ENCODE assay signal across 13 cellular contexts in the genomic region with DNA sequence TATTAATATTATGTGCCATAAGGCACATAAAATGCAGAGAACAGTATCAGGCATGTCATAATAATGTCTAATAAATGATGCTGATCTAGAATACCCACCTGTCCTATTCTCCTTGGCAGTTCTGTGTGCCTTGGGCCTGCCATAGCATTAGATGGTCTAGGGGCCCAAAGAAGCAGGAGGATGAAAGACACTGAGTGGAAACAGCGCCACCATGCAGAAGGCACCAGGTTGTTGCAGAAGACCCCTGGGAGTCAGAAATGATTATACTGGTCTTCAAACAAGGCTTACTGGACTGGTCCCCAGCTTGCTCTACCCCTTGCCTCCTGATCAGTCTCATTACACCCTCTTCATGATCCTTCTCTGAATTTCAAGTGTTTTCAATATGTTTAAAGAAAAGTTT.
DNase-seq lines count a peak whose midpoint lies in the region; ATAC-seq and TF ChIP-seq lines count a peak whose summit lies in the region.
"Had no signal": no experiment of that assay in that cellular context is flagged by ENCODE, and none has a peak within 500 bp of the region (broad histone marks: within the 10 kb centered on the region; RNA-seq: fewer than 3 reads in every experiment).

No MANE protein-coding gene starts in this region.

- ATAC-seq in WTC11 (peak; percentile 59), GM19035 (IDR thresholded peaks at IDR 0.05; ENCODE audit: unreplicated experiment) (no peak)
- ATAC-seq in activated T-cell treated with anti-CD3 and anti-CD28 coated beads, Interleukin-2, amount 50 U/mL, for 72 hours (replicated peaks in 1 of 2): no peak

- no CpG with 5 or more reads among the region's 1 CpG for WGBS in H9 (ENCODE audit: extremely low coverage, insufficient read length, low lambda C conversion rate)

- H3K27ac Mint-ChIP-seq in H9: no peak overlapping the region
- no peak overlapping the region for H3K27ac Mint-ChIP-seq in WTC11
- no peak overlapping the region for H3K27ac Mint-ChIP-seq in activated T-cell treated with anti-CD3 and anti-CD28 coated beads, Interleukin-2, amount 50 U/mL, for 72 hours
- H3K27ac Mint-ChIP-seq: CD14-positive monocyte; CD4-positive, alpha-beta memory T cell had no signal

- H2AK5ac ChIP-seq in H9 (ENCODE audit: insufficient read length, low read length): no peak overlapping the region

- no peak overlapping the region for H4K8ac ChIP-seq in H9 (replicated peaks; ENCODE audit: insufficient read length, low read depth, low read length)

- H3K9me3 Mint-ChIP-seq in H9 (no peaks in the 10 kb centered on the region; a peak in 1 of 5 replicates), WTC11 (no peaks in the 10 kb centered on the region)
- H3K9me3 Mint-ChIP-seq in activated T-cell treated with anti-CD3 and anti-CD28 coated beads, Interleukin-2, amount 50 U/mL, for 72 hours: peaks cover 0 to 1% of the 10 kb centered on the region in 2 donors

- no peak overlapping the region for H3K14ac ChIP-seq in H9 (ENCODE audit: insufficient read depth, low read length)

- H3K4me2 ChIP-seq in H9 (ENCODE audit: insufficient read depth, insufficient read length, low read length): no peak overlapping the region
- H3K4me2 ChIP-seq: BLaER1 had no signal

- CTCF ChIA-PET in WTC11 (lab: Charles Lee): interaction anchor here (1.1 to 1.2 kb wide), 3 partner anchors 324 to 372 kb away, joined by 3 to 5 read pairs (median 3); no protein-coding TSS in a partner anchor
- CTCF ChIA-PET in HEK293T (lab: Yijun Ruan, JAX): no interaction called here

- H3T11ph ChIP-seq in H9 (ENCODE audit: low read length): no peak overlapping the region

- no peak overlapping the region for H2BK20ac ChIP-seq in H9 (ENCODE audit: low read depth, low read length, poor library complexity, severe bottlenecking)

- H3K27ac ChIP-seq in H9 (ENCODE audit: insufficient read length, low read depth, low read length): no peak overlapping the region
- H3K27ac ChIP-seq: BLaER1 had no signal

- H3K4me3 Mint-ChIP-seq in H9: no peak overlapping the region
- H3K4me3 Mint-ChIP-seq in WTC11: no peak overlapping the region
- no peak overlapping the region for H3K4me3 Mint-ChIP-seq in activated T-cell treated with anti-CD3 and anti-CD28 coated beads, Interleukin-2, amount 50 U/mL, for 72 hours
- H3K4me3 Mint-ChIP-seq: CD14-positive monocyte; CD4-positive, alpha-beta memory T cell had no signal

- no peaks in the 10 kb centered on the region for H3K23me2 ChIP-seq in H9 (ENCODE audit: insufficient read length, low read depth, low read length, poor library complexity, severe bottlenecking)

- no peak overlapping the region for H4K5ac ChIP-seq in H9 (ENCODE audit: insufficient read length, low read depth, low read length)

- H3K36me3 Mint-ChIP-seq in H9 (ENCODE audit: insufficient read depth in 1 of 3, low read depth in 3 of 3) (no peaks in the 10 kb centered on the region), WTC11 (no peaks in the 10 kb centered on the region)
- H3K36me3 Mint-ChIP-seq in activated T-cell treated with anti-CD3 and anti-CD28 coated beads, Interleukin-2, amount 50 U/mL, for 72 hours (ENCODE audit: insufficient read depth in 2 of 2): no peaks in the 10 kb centered on the region
- H3K36me3 Mint-ChIP-seq: CD14-positive monocyte; CD4-positive, alpha-beta memory T cell had no signal

- no peaks in the 10 kb centered on the region for H3K9me3 ChIP-seq in H9 (ENCODE audit: control insufficient read depth, low read depth, low read length)
- H3K9me3 ChIP-seq: BLaER1 had no signal

- H2BK15ac ChIP-seq in H9 (ENCODE audit: low read depth, low read length): no peak overlapping the region

- no peaks in the 10 kb centered on the region for H3K79me1 ChIP-seq in H9 (ENCODE audit: insufficient read depth, low read depth, low read length, poor library complexity, severe bottlenecking)

- no peaks in the 10 kb centered on the region for H3K4me1 ChIP-seq in H9 (ENCODE audit: insufficient read depth, low read length)
- H3K4me1 ChIP-seq: BLaER1 had no signal

- no peak overlapping the region for H3K18ac ChIP-seq in H9 (ENCODE audit: insufficient read length, low read depth, low read length)

- H3K4me1 Mint-ChIP-seq in H9 (no peaks in the 10 kb centered on the region), WTC11 (no peaks in the 10 kb centered on the region)
- H3K4me1 Mint-ChIP-seq in activated T-cell treated with anti-CD3 and anti-CD28 coated beads, Interleukin-2, amount 50 U/mL, for 72 hours (ENCODE audit: low read depth): no peaks in the 10 kb centered on the region
- H3K4me1 Mint-ChIP-seq: CD14-positive monocyte; CD4-positive, alpha-beta memory T cell had no signal

- DNase-seq in H9: peak; percentile 54
- peak; percentile 16 for DNase-seq in WTC11 (ENCODE audit: low spot score)
- peak; percentile 22 for DNase-seq in iPS-NIHi7 (ENCODE audit: extremely low spot score)
- DNase-seq in activated T-cell treated with anti-CD3 and anti-CD28 coated beads, Interleukin-2, amount 50 U/mL, for 72 hours: no peak
- DNase-seq in HEK293T (ENCODE audit: extremely low spot score): no peak
- DNase-seq: CD4-positive, alpha-beta memory T cell; DMS153; DMS79; GF-D8; KG1 had no signal

- H2BK120ac ChIP-seq in H9 (ENCODE audit: low read depth, low read length, poor library complexity, severe bottlenecking): no peak overlapping the region

- H4K91ac ChIP-seq in H9 (ENCODE audit: insufficient read length, low read depth, low read length): no peak overlapping the region

- no peak overlapping the region for H3K56ac ChIP-seq in H9 (ENCODE audit: insufficient read length, low read depth, low read length)

- H3K23ac ChIP-seq in H9 (ENCODE audit: insufficient read length, low read depth, low read length): no peak overlapping the region

- no peak overlapping the region for H2BK12ac ChIP-seq in H9 (ENCODE audit: insufficient read length, low read depth, low read length)

- H4K20me1 ChIP-seq in H9 (ENCODE audit: control insufficient read depth, insufficient read depth, insufficient read length): no peaks in the 10 kb centered on the region
- H4K20me1 ChIP-seq: BLaER1 had no signal

- H3K79me2 ChIP-seq in H9 (ENCODE audit: insufficient read depth, low read length): no peaks in the 10 kb centered on the region

- H2AFZ ChIP-seq in H9 (ENCODE audit: low read length): no peak overlapping the region

- no peak overlapping the region for H2BK5ac ChIP-seq in H9 (ENCODE audit: insufficient read length, low read length)

- no peak overlapping the region for H3K9ac ChIP-seq in H9 (ENCODE audit: extremely low read depth, insufficient read length, low read length)
- H3K9ac ChIP-seq: BLaER1 had no signal

- no peak overlapping the region for H3K4ac ChIP-seq in H9 (ENCODE audit: low read depth, low read length)

- TF ChIP-seq CTCF in H9 (conservative IDR thresholded peaks at IDR 0.05): peak; percentile 48
- TF ChIP-seq CTCF in WTC11 (IDR thresholded peaks at IDR 0.05): no peak

- no peaks in the 10 kb centered on the region for H3K27me3 ChIP-seq in H9 (ENCODE audit: insufficient read depth, low read length)
- H3K27me3 ChIP-seq: BLaER1 had no signal

- POLR2A ChIA-PET in WTC11 (lab: Charles Lee) (no interaction called here), HEK293T (lab: Yijun Ruan, JAX) (no interaction called here)

- H3K27me3 Mint-ChIP-seq in H9 (ENCODE audit: low read depth): peaks cover 1% of the 10 kb centered on the region; the same call in 1 of the 2 replicates
- H3K27me3 Mint-ChIP-seq in WTC11 (ENCODE audit: low read depth): no peaks in the 10 kb centered on the region
- peaks cover 7% of the 10 kb centered on the region for H3K27me3 Mint-ChIP-seq in activated T-cell treated with anti-CD3 and anti-CD28 coated beads, Interleukin-2, amount 50 U/mL, for 72 hours (ENCODE audit: low read depth)

TF ChIP-seq in WTC11, 78 proteins besides CTCF, POLR2A, EP300 and RAD21 (continues in another document):
- TF ChIP-seq HMGA2 (CRISPR knock-in tag; IDR thresholded peaks at IDR 0.05) (no peak), CREM (CRISPR knock-in tag; IDR thresholded peaks at IDR 0.05) (no peak), ZNF416 (CRISPR knock-in tag; IDR thresholded peaks at IDR 0.05) (no peak), SMAD3 (CRISPR knock-in tag; IDR thresholded peaks at IDR 0.05; ENCODE audit: borderline replicate concordance) (no peak), EMX1 (CRISPR knock-in tag; IDR thresholded peaks at IDR 0.05) (no peak)

TF ChIP-seq in HEK293T, 16 proteins besides CTCF, POLR2A, EP300 and RAD21:
- TF ChIP-seq BHLHE40 (IDR thresholded peaks at IDR 0.05; ENCODE audit: borderline replicate concordance) (no peak), TARDBP (IDR thresholded peaks at IDR 0.05) (no peak), ARNT (IDR thresholded peaks at IDR 0.05) (no peak), FOXA1 (IDR thresholded peaks at IDR 0.05) (no peak), L3MBTL2 (conservative IDR thresholded peaks at IDR 0.05) (no peak), LEF1 (IDR thresholded peaks at IDR 0.05; ENCODE audit: borderline replicate concordance) (no peak), ELF4 (IDR thresholded peaks at IDR 0.05) (no peak), FOXK2 (IDR thresholded peaks at IDR 0.05) (no peak), FOXM1 (IDR thresholded peaks at IDR 0.05; ENCODE audit: borderline replicate concordance) (no peak)
- TF ChIP-seq, protein P1, sequence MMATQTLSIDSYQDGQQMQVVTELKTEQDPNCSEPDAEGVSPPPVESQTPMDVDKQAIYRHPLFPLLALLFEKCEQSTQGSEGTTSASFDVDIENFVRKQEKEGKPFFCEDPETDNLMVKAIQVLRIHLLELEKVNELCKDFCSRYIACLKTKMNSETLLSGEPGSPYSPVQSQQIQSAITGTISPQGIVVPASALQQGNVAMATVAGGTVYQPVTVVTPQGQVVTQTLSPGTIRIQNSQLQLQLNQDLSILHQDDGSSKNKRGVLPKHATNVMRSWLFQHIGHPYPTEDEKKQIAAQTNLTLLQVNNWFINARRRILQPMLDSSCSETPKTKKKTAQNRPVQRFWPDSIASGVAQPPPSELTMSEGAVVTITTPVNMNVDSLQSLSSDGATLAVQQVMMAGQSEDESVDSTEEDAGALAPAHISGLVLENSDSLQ (IDR thresholded peaks at IDR 0.05): no peak

Comparison
In these comparisons a context has a peak if more than half of its experiments do, and no peak if none do; other contexts are left out.
1. DNase-seq: peak in H9 (single experiment), WTC11 (single experiment) and iPS-NIHi7 (single experiment); none in activated T-cell treated with anti-CD3 and anti-CD28 coated beads, Interleukin-2, amount 50 U/mL, for 72 hours (0 of 2) and HEK293T (single experiment).